In the genomic region with DNA sequence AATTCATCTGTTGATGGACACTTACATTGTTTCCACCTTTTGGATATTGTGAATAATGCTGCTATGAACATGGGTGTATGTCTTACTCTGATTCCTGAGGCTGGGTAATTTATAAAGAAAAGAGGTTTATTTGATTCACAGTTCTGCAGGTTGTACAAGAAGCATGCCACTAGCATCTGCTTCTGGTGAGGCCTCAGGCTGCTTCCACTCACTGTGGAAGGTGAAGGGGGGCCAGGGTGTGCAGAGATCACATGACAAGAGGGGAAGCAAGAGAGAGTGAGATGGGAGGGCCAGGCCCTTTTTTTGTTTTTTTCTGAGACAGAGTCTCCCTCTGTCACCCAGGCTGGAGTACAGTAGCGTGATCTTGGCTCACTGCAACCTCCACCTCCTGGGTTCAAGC, we compare ENCODE assay signal across 6 cellular contexts. TPM values are rescaled to one million over a fixed set of nuclear protein-coding genes. Genes with fewer than 3 reads are reported as not detected.
DNase-seq lines count a peak whose midpoint lies in the region; ATAC-seq and TF ChIP-seq lines count a peak whose summit lies in the region.
"Not testable (repeated sequence)": the region's sequence is repeated elsewhere in the genome, so short reads cannot be mapped to it uniquely, and the experiment has no call there.

No MANE protein-coding gene starts in this region.

- dilution Hi-C loops in IMR-90 (cut with HindIII; ENCODE audit: low sequenced_read_pairs, unreplicated experiment): not testable (repeated sequence)

- not testable (repeated sequence) for H4K20me1 ChIP-seq in IMR-90 (ENCODE audit: insufficient read depth, low read length)

- not testable (repeated sequence) for H4K91ac ChIP-seq in IMR-90 (ENCODE audit: insufficient read depth, low read depth, low read length)

- H3K36me3 Mint-ChIP-seq in T-helper 2 cell treated with Interferon-gamma antibody and Interleukin-4, amounts not matched to agents 5 μg/mL and 100 μg/mL, for 36 hours (ENCODE audit: low read depth): peaks cover 37% of the 10 kb centered on the region
- peaks cover 21% of the 10 kb centered on the region for H3K36me3 Mint-ChIP-seq in activated naive CD8-positive, alpha-beta T cell treated with anti-CD3 and anti-CD28 coated beads, Interleukin-2, amount 10 ng/mL, durations not matched to agents 7 days and 5 days
- H3K36me3 Mint-ChIP-seq in osteocyte (ENCODE audit: unreplicated experiment): not testable (repeated sequence)

- intact Hi-C loops in IMR-90 (cut with micrococcal nuclease); left cardiac atrium (cut with DNase I); lower lobe of right lung (cut with DNase I): not testable (repeated sequence)

- H2BK20ac ChIP-seq in IMR-90 (ENCODE audit: low read depth, low read length): not testable (repeated sequence)

- not testable (repeated sequence) for H3K4me1 ChIP-seq in IMR-90 (ENCODE audit: control insufficient read depth, insufficient read depth, low read length)
- H3K4me1 ChIP-seq in lower lobe of right lung: peaks cover 40% of the 10 kb centered on the region

- not testable (repeated sequence) for H3K36me3 ChIP-seq in IMR-90 (ENCODE audit: control insufficient read depth, insufficient read depth, low read length); lower lobe of right lung

- not testable (repeated sequence) for H3K23ac ChIP-seq in IMR-90 (ENCODE audit: low read depth, low read length)

- no CpG with 5 or more reads among the region's 1 CpG for WGBS in IMR-90 (ENCODE audit: extremely low coverage in 2 of 2, insufficient read length in 1 of 2), 2 experiments

- H3K56ac ChIP-seq in IMR-90 (ENCODE audit: extremely low read depth, insufficient read depth, low read length): not testable (repeated sequence)

- not testable (repeated sequence) for H3K4me3 Mint-ChIP-seq in T-helper 2 cell treated with Interferon-gamma antibody and Interleukin-4, amounts not matched to agents 5 μg/mL and 100 μg/mL, for 36 hours; activated naive CD8-positive, alpha-beta T cell treated with anti-CD3 and anti-CD28 coated beads, Interleukin-2, amount 10 ng/mL, durations not matched to agents 7 days and 5 days; osteocyte (ENCODE audit: unreplicated experiment)

- not testable (repeated sequence) for H3K27ac ChIP-seq in IMR-90 (ENCODE audit: insufficient read depth, low read length)
- H3K27ac ChIP-seq in lower lobe of right lung: peak overlapping the region; percentile 46

- not testable (repeated sequence) for H2BK120ac ChIP-seq in IMR-90 (ENCODE audit: low read depth, low read length)

- not testable (repeated sequence) for H2AK9ac ChIP-seq in IMR-90 (replicated peaks; ENCODE audit: low read depth, low read length, poor library complexity)

- H3K9me1 ChIP-seq in IMR-90 (ENCODE audit: insufficient read depth, low read length): not testable (repeated sequence)

- not testable (repeated sequence) for H3K27me3 ChIP-seq in IMR-90 (ENCODE audit: control insufficient read depth, insufficient read depth, low read length); lower lobe of right lung (ENCODE audit: low read depth)

- TF ChIP-seq CTCF in IMR-90 (conservative IDR thresholded peaks at IDR 0.05; ENCODE audit: low read depth, low read length); lower lobe of right lung (IDR thresholded peaks at IDR 0.05); osteocyte (IDR thresholded peaks at IDR 0.05): not testable (repeated sequence)

- peaks cover 14% of the 10 kb centered on the region for H3K4me1 Mint-ChIP-seq in T-helper 2 cell treated with Interferon-gamma antibody and Interleukin-4, amounts not matched to agents 5 μg/mL and 100 μg/mL, for 36 hours (ENCODE audit: low read depth)
- H3K4me1 Mint-ChIP-seq in activated naive CD8-positive, alpha-beta T cell treated with anti-CD3 and anti-CD28 coated beads, Interleukin-2, amount 10 ng/mL, durations not matched to agents 7 days and 5 days: peaks cover 21% of the 10 kb centered on the region
- peaks cover 10% of the 10 kb centered on the region for H3K4me1 Mint-ChIP-seq in osteocyte (ENCODE audit: unreplicated experiment)

- not testable (repeated sequence) for H2BK5ac ChIP-seq in IMR-90 (ENCODE audit: low read depth, low read length, poor library complexity, severe bottlenecking)

- H2AK5ac ChIP-seq in IMR-90 (ENCODE audit: low read depth, low read length): not testable (repeated sequence)

- H3K14ac ChIP-seq in IMR-90 (replicated peaks; ENCODE audit: low read depth, low read length): not testable (repeated sequence)

- in situ Hi-C loops in IMR-90 (cut with MboI; ENCODE audit: low sequenced_read_pairs): not testable (repeated sequence)

- H3K9ac ChIP-seq in IMR-90 (ENCODE audit: low read depth, low read length): not testable (repeated sequence)

- not testable (repeated sequence) for TF ChIP-seq POLR2A in IMR-90 (IDR thresholded peaks at IDR 0.05; ENCODE audit: low read depth, low read length)

- H2BK15ac ChIP-seq in IMR-90 (ENCODE audit: low read depth, low read length): not testable (repeated sequence)

- H4K5ac ChIP-seq in IMR-90 (ENCODE audit: low read depth, low read length): peak overlapping the region; percentile 29; the same call in 1 of the 2 replicates

- not testable (repeated sequence) for ATAC-seq in IMR-90 (ENCODE audit: low read depth); activated naive CD8-positive, alpha-beta T cell treated with anti-CD3 and anti-CD28 coated beads, Interleukin-2, amount 10 ng/mL, durations not matched to agents 7 days and 5 days (ENCODE audit: low read depth); left cardiac atrium; lower lobe of right lung

- TF ChIP-seq RAD21 in IMR-90 (IDR thresholded peaks at IDR 0.05; ENCODE audit: low read length): not testable (repeated sequence)

- not testable (repeated sequence) for H3K27me3 Mint-ChIP-seq in T-helper 2 cell treated with Interferon-gamma antibody and Interleukin-4, amounts not matched to agents 5 μg/mL and 100 μg/mL, for 36 hours (ENCODE audit: low read depth); activated naive CD8-positive, alpha-beta T cell treated with anti-CD3 and anti-CD28 coated beads, Interleukin-2, amount 10 ng/mL, durations not matched to agents 7 days and 5 days; osteocyte (ENCODE audit: unreplicated experiment)

- H3K27ac Mint-ChIP-seq in T-helper 2 cell treated with Interferon-gamma antibody and Interleukin-4, amounts not matched to agents 5 μg/mL and 100 μg/mL, for 36 hours: peak overlapping the region; percentile 50
- peak overlapping the region; percentile 73 for H3K27ac Mint-ChIP-seq in activated naive CD8-positive, alpha-beta T cell treated with anti-CD3 and anti-CD28 coated beads, Interleukin-2, amount 10 ng/mL, durations not matched to agents 7 days and 5 days
- peak overlapping the region; percentile 27 for H3K27ac Mint-ChIP-seq in osteocyte (ENCODE audit: unreplicated experiment)

- POLR2A ChIA-PET in IMR-90 (lab: Charles Lee; ENCODE audit: unreplicated experiment); activated naive CD8-positive, alpha-beta T cell treated with anti-CD3 and anti-CD28 coated beads, Interleukin-2, amount 10 ng/mL, durations not matched to agents 7 days and 5 days (lab: Charles Lee): not testable (repeated sequence)

- not testable (repeated sequence) for H3K4me3 ChIP-seq in IMR-90 (ENCODE audit: insufficient read depth, low read depth, low read length); lower lobe of right lung

- DNase-seq in IMR-90; T-helper 2 cell treated with Interferon-gamma antibody and Interleukin-4, amounts not matched to agents 5 μg/mL and 100 μg/mL, for 36 hours (ENCODE audit: low spot score); activated naive CD8-positive, alpha-beta T cell treated with anti-CD3 and anti-CD28 coated beads, Interleukin-2, amount 10 ng/mL, durations not matched to agents 7 days and 5 days; lower lobe of right lung; osteocyte (ENCODE audit: extremely low spot score, unreplicated experiment): not testable (repeated sequence)
- peak; percentile 10 for DNase-seq in left cardiac atrium

- not testable (repeated sequence) for H3K9me3 Mint-ChIP-seq in T-helper 2 cell treated with Interferon-gamma antibody and Interleukin-4, amounts not matched to agents 5 μg/mL and 100 μg/mL, for 36 hours; activated naive CD8-positive, alpha-beta T cell treated with anti-CD3 and anti-CD28 coated beads, Interleukin-2, amount 10 ng/mL, durations not matched to agents 7 days and 5 days; osteocyte (ENCODE audit: unreplicated experiment)

- CTCF ChIA-PET in IMR-90 (lab: Yijun Ruan, JAX): not testable (repeated sequence)

- H3K79me1 ChIP-seq in IMR-90 (ENCODE audit: low read depth in 1 of 2, low read length in 2 of 2): peaks cover 0 to 11% of the 10 kb centered on the region in 2 experiments; a peak in 1 of 4 replicates

- H3K18ac ChIP-seq in IMR-90 (ENCODE audit: low read depth, low read length): not testable (repeated sequence)

- not testable (repeated sequence) for H4K8ac ChIP-seq in IMR-90 (ENCODE audit: low read depth in 2 of 2, low read length in 2 of 2)

- not testable (repeated sequence) for H3K4ac ChIP-seq in IMR-90 (ENCODE audit: low read depth, low read length)

- not testable (repeated sequence) for BruUV-seq in IMR-90 (replicated peaks; lab: Mats Ljungman, UMichigan)

- not testable (repeated sequence) for H3K4me2 ChIP-seq in IMR-90 (ENCODE audit: low read depth, low read length)

- H3K9me3 ChIP-seq in IMR-90 (ENCODE audit: control insufficient read depth, insufficient read depth, low read length); lower lobe of right lung: not testable (repeated sequence)

- not testable (repeated sequence) for H2AFZ ChIP-seq in IMR-90 (replicated peaks; ENCODE audit: low read length, poor library complexity)

RNA-seq across cellular contexts. Expression of gene ATG16L2, which starts 7.8 kb away (rescaled TPM):
- total RNA-seq in IMR-90 (2012; rRNA removed) (1.3 and 1.4 TPM in 2 replicates), left cardiac atrium (10 to 100 TPM; 11.9 to 16.3 TPM), lower lobe of right lung (104 TPM), osteocyte (17.1 and 18.2 TPM in 2 replicates)
- 12.2 and 12.7 TPM in 2 replicates for polyA plus RNA-seq in IMR-90 (2012; rRNA removed)
- 2.9 and 5.8 TPM in 2 replicates for polyA plus RNA-seq in IMR-90 (2012; cell fraction: cytosol; rRNA removed)
- 186 and 227 TPM in 2 replicates for polyA plus RNA-seq in IMR-90 (2012; cell fraction: nucleus; rRNA removed; ENCODE audit: low replicate concordance)
- total RNA-seq in activated naive CD8-positive, alpha-beta T cell treated with anti-CD3 and anti-CD28 coated beads, Interleukin-2, amount 10 ng/mL, durations not matched to agents 7 days and 5 days: 100 to 1,000 TPM; 159 to 163 TPM

RNA-seq across cellular contexts. Expression of gene STARD10, which starts 12.5 kb away (rescaled TPM):
- 22.2 and 23.8 TPM in 2 replicates for total RNA-seq in IMR-90 (2012; rRNA removed)
- polyA plus RNA-seq in IMR-90 (2012; rRNA removed): 32.9 and 37.4 TPM in 2 replicates
- polyA plus RNA-seq in IMR-90 (2012; cell fraction: cytosol; rRNA removed): 51.8 and 54.8 TPM in 2 replicates
- polyA plus RNA-seq in IMR-90 (2012; cell fraction: nucleus; rRNA removed; ENCODE audit: low replicate concordance): 18.7 and 29.9 TPM in 2 replicates
- total RNA-seq in activated naive CD8-positive, alpha-beta T cell treated with anti-CD3 and anti-CD28 coated beads, Interleukin-2, amount 10 ng/mL, durations not matched to agents 7 days and 5 days: 1 to 10 TPM; 7.8 to 8.0 TPM
- total RNA-seq in left cardiac atrium: 10 to 100 TPM; 87.4 to 93.9 TPM
- 126 TPM for total RNA-seq in lower lobe of right lung
- total RNA-seq in osteocyte: 27.7 and 35.3 TPM in 2 replicates

RNA-seq across cellular contexts. Expression of gene ARAP1, which starts 54.2 kb away (rescaled TPM):
- total RNA-seq in IMR-90 (2012; rRNA removed) (37.6 and 38.0 TPM in 2 replicates), left cardiac atrium (10 to 100 TPM; 60.3 to 66.9 TPM), lower lobe of right lung (276 TPM), osteocyte (61.9 and 64.2 TPM in 2 replicates)
- 59.4 and 63.1 TPM in 2 replicates for polyA plus RNA-seq in IMR-90 (2012; rRNA removed)
- polyA plus RNA-seq in IMR-90 (2012; cell fraction: cytosol; rRNA removed): 42.2 and 63.5 TPM in 2 replicates
- polyA plus RNA-seq in IMR-90 (2012; cell fraction: nucleus; rRNA removed; ENCODE audit: low replicate concordance): 119 and 357 TPM in 2 replicates
- total RNA-seq in activated naive CD8-positive, alpha-beta T cell treated with anti-CD3 and anti-CD28 coated beads, Interleukin-2, amount 10 ng/mL, durations not matched to agents 7 days and 5 days: 100 to 1,000 TPM; 129 to 134 TPM
